11 cellular contexts compared by ENCODE assay signal in the genomic region with DNA sequence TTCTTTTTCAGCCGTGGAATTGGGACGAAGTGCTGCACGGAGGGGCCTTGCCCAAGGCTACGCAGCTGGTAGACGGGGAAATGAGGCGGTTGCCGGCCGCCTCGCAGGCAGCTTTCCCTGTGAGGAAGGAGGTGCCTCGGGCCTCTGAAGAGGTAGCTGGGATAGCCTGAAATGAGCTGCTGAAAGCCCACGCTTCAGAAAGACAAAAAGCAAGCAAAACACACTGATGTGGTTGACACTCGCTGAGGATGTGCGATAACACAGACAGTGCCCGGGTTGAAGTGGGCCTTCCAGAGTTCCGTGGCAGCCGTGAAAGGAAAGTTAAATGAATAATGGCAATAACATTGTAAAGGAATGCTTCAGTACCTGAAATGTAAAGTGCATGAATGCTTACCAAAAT. TPM values are rescaled to one million over a fixed set of nuclear protein-coding genes. Genes with fewer than 3 reads are reported as not detected.
A peak's percentile ranks its signal among the peaks of the same experiment; 100 is the strongest.
DNase-seq lines count a peak whose midpoint lies in the region; ATAC-seq lines count a peak whose summit lies in the region.
"Had no signal": no experiment of that assay in that cellular context is flagged by ENCODE, and none has a peak within 500 bp of the region (broad histone marks: within the 10 kb centered on the region; RNA-seq: fewer than 3 reads in every experiment).

No MANE protein-coding gene starts in this region.

- H3K4me1 Mint-ChIP-seq in T-cell: peaks cover 95 to 96% (median 95%) of the 10 kb centered on the region in 3 donors
- H3K4me1 Mint-ChIP-seq in activated CD8-positive, alpha-beta memory T cell treated with anti-CD3 and anti-CD28 coated beads, Interleukin-2, amount 10 ng/mL, durations not matched to agents 7 days and 5 days: peaks cover 62% of the 10 kb centered on the region

- DNase-seq in T-cell (peak; percentile 27 to 70 (median 52)), mesenteric fat pad (ENCODE audit: low spot score) (no peak), NCI-H526 (lab: John Stamatoyannopoulos, UW) (no peak)
- peak; percentile 45 for DNase-seq in activated CD8-positive, alpha-beta memory T cell treated with anti-CD3 and anti-CD28 coated beads, Interleukin-2, amount 10 ng/mL, durations not matched to agents 7 days and 5 days
- DNase-seq in central memory CD4-positive, alpha-beta T cell: peak; percentile 45
- DNase-seq in stimulated activated CD4-positive, alpha-beta T cell treated with anti-CD3 and anti-CD28 coated beads, Interleukin-4, amount 100 ng/mL, for 1 hour: peak; percentile 39
- DNase-seq: NCI-H1436 had no signal

- H3K9me3 Mint-ChIP-seq in T-cell: no peaks in the 10 kb centered on the region
- H3K9me3 Mint-ChIP-seq in activated CD8-positive, alpha-beta memory T cell treated with anti-CD3 and anti-CD28 coated beads, Interleukin-2, amount 10 ng/mL, durations not matched to agents 7 days and 5 days (ENCODE audit: low read depth): peaks cover 3% of the 10 kb centered on the region

- H3K27me3 Mint-ChIP-seq in T-cell: no peaks in the 10 kb centered on the region
- peaks cover 5% of the 10 kb centered on the region for H3K27me3 Mint-ChIP-seq in activated CD8-positive, alpha-beta memory T cell treated with anti-CD3 and anti-CD28 coated beads, Interleukin-2, amount 10 ng/mL, durations not matched to agents 7 days and 5 days

- POLR2A ChIA-PET in T-cell (lab: Charles Lee): interaction anchor here (0.6 to 1.3 kb wide), 7 partner anchors 10 to 338 kb away, joined by 3 to 5 read pairs (median 3); no protein-coding TSS in a partner anchor

- no peaks in the 10 kb centered on the region for H3K36me3 Mint-ChIP-seq in T-cell
- peaks cover 6% of the 10 kb centered on the region for H3K36me3 Mint-ChIP-seq in activated CD8-positive, alpha-beta memory T cell treated with anti-CD3 and anti-CD28 coated beads, Interleukin-2, amount 10 ng/mL, durations not matched to agents 7 days and 5 days

- CTCF ChIA-PET in T-cell (lab: Charles Lee): interaction anchor here (0.6 to 6.4 kb wide), 7 partner anchors 11 to 533 kb away, joined by 3 to 82 read pairs (median 7); no protein-coding TSS in a partner anchor
- CTCF ChIA-PET in activated CD8-positive, alpha-beta memory T cell treated with anti-CD3 and anti-CD28 coated beads, Interleukin-2, amount 10 ng/mL, durations not matched to agents 7 days and 5 days (lab: Charles Lee): interaction anchor here (0.8 to 2.1 kb wide), 5 partner anchors 23 to 363 kb away, joined by 3 to 6 read pairs (median 4); no protein-coding TSS in a partner anchor

- peak overlapping the region; percentile 99 for H3K27ac Mint-ChIP-seq in T-cell
- peak overlapping the region; percentile 75 for H3K27ac Mint-ChIP-seq in activated CD8-positive, alpha-beta memory T cell treated with anti-CD3 and anti-CD28 coated beads, Interleukin-2, amount 10 ng/mL, durations not matched to agents 7 days and 5 days

- H3K4me3 Mint-ChIP-seq in T-cell: peak overlapping the region; percentile 57 to 76 (median 63)
- peak overlapping the region; percentile 45 for H3K4me3 Mint-ChIP-seq in activated CD8-positive, alpha-beta memory T cell treated with anti-CD3 and anti-CD28 coated beads, Interleukin-2, amount 10 ng/mL, durations not matched to agents 7 days and 5 days

- ATAC-seq in T-cell (replicated peaks in 1 of 4) (peak; percentile 71 to 83 (median 78)), HG02798 (IDR thresholded peaks at IDR 0.05; ENCODE audit: poor library complexity, unreplicated experiment) (no peak), GM21390 (IDR thresholded peaks at IDR 0.05; ENCODE audit: unreplicated experiment) (no peak)
- peak; percentile 23 for ATAC-seq in activated CD8-positive, alpha-beta memory T cell treated with anti-CD3 and anti-CD28 coated beads, Interleukin-2, amount 10 ng/mL, durations not matched to agents 7 days and 5 days
- ATAC-seq: sciatic nerve had no signal

RNA-seq across cellular contexts. Expression of a gene that starts 47.2 kb away (rescaled TPM):
- 100 to 1,000 TPM; 178 to 368 (median 354) TPM for total RNA-seq in T-cell
- total RNA-seq in activated CD8-positive, alpha-beta memory T cell treated with anti-CD3 and anti-CD28 coated beads, Interleukin-2, amount 10 ng/mL, durations not matched to agents 7 days and 5 days: 10 to 100 TPM; 56.0 to 68.2 TPM
- total RNA-seq in mesenteric fat pad: 118 TPM
- total RNA-seq: G401 had no signal

Comparison
In these comparisons a context has a peak if more than half of its experiments do, and no peak if none do; other contexts are left out.
1. ATAC-seq: peak in T-cell (4 of 4) and activated CD8-positive, alpha-beta memory T cell treated with anti-CD3 and anti-CD28 coated beads, Interleukin-2, amount 10 ng/mL, durations not matched to agents 7 days and 5 days (single experiment); none in HG02798 (single experiment) and GM21390 (single experiment).
2. DNase-seq: peak in T-cell (34 of 34), activated CD8-positive, alpha-beta memory T cell treated with anti-CD3 and anti-CD28 coated beads, Interleukin-2, amount 10 ng/mL, durations not matched to agents 7 days and 5 days (single experiment), central memory CD4-positive, alpha-beta T cell (single experiment) and stimulated activated CD4-positive, alpha-beta T cell treated with anti-CD3 and anti-CD28 coated beads, Interleukin-4, amount 100 ng/mL, for 1 hour (single experiment); none in mesenteric fat pad (single experiment) and NCI-H526 (0 of 2).